27 cellular contexts compared by ENCODE assay signal in genomic region chr6:112215901-112216300, GRCh38. TPM values are rescaled to one million over a fixed set of nuclear protein-coding genes. Genes with fewer than 3 reads are reported as not detected.
DNase-seq lines count a peak whose midpoint lies in the region; ATAC-seq, FAIRE-seq and TF ChIP-seq lines count a peak whose summit lies in the region.
"Had no signal": no experiment of that assay in that cellular context is flagged by ENCODE, and none has a peak within 500 bp of the region (broad histone marks: within the 10 kb centered on the region; RNA-seq: fewer than 3 reads in every experiment).

No MANE protein-coding gene starts in this region.

- no peak overlapping the region for H2AK9ac ChIP-seq in IMR-90 (replicated peaks; ENCODE audit: low read depth, low read length, poor library complexity)

- no peak overlapping the region for H3K56ac ChIP-seq in IMR-90 (ENCODE audit: extremely low read depth, insufficient read depth, low read length)

- H4K20me1 ChIP-seq in IMR-90 (ENCODE audit: insufficient read depth, low read length) (no peaks in the 10 kb centered on the region), astrocyte (ENCODE audit: insufficient read depth, low read length) (no peaks in the 10 kb centered on the region)

- TF ChIP-seq CTCF in IMR-90 (conservative IDR thresholded peaks at IDR 0.05; ENCODE audit: low read depth, low read length) (no peak), astrocyte (IDR thresholded peaks at IDR 0.05; ENCODE audit: insufficient read depth, low read depth, low read length) (no peak)

- H3K4ac ChIP-seq in IMR-90 (ENCODE audit: low read depth, low read length) (0 out of 2 replicates have a peak overlapping the region, but pooled peaks have one; percentile 58), trophoblast cell (ENCODE audit: low read depth, low read length) (no peak overlapping the region)

- H2BK120ac ChIP-seq in IMR-90 (ENCODE audit: low read depth, low read length) (0 out of 2 replicates have a peak overlapping the region, but pooled peaks have one; percentile 3), trophoblast cell (ENCODE audit: insufficient read depth, low read length, poor library complexity) (no peak overlapping the region)

- peak overlapping the region; percentile 36 for H2AK5ac ChIP-seq in IMR-90 (ENCODE audit: low read depth, low read length)
- H2AK5ac ChIP-seq in trophoblast cell (ENCODE audit: low read length), result no peak overlapping the region

- no peak for TF ChIP-seq POLR2A in IMR-90 (IDR thresholded peaks at IDR 0.05; ENCODE audit: low read depth, low read length)

- BruUV-seq in IMR-90 (replicated peaks; lab: Mats Ljungman, UMichigan), result no TSS peak

- no peak overlapping the region for H4K12ac ChIP-seq in trophoblast cell (ENCODE audit: low read depth, low read length)

- H3K9me3 ChIP-seq in IMR-90 (ENCODE audit: control insufficient read depth, insufficient read depth, low read length), result no peaks in the 10 kb centered on the region
- H3K9me3 ChIP-seq in astrocyte (ENCODE audit: insufficient read depth, low read depth, low read length), result no peaks in the 10 kb centered on the region
- no peaks in the 10 kb centered on the region for H3K9me3 ChIP-seq in trophoblast cell (ENCODE audit: insufficient read depth, low read depth, low read length)
- H3K9me3 ChIP-seq: pancreas, thoracic aorta had no signal

- H3K27me3 Mint-ChIP-seq in astrocyte (ENCODE audit: low read depth, unreplicated experiment), result no peaks in the 10 kb centered on the region

- peaks cover 13% of the 10 kb centered on the region for H3K4me1 Mint-ChIP-seq in astrocyte (ENCODE audit: low read depth, unreplicated experiment)
- H3K4me1 Mint-ChIP-seq: activated naive CD4-positive, alpha-beta T cell treated with anti-CD3 and anti-CD28 coated beads, Interleukin-2, amount 10 ng/mL, durations not matched to agents 7 days and 5 days; activated T-helper 17 cell treated with anti-CD3 and anti-CD28 coated beads, Interleukin-2, amount 50 U/mL, for 72 hours had no signal

- peak overlapping the region; percentile 17; the same call in 1 of the 3 replicates for H2BK15ac ChIP-seq in IMR-90 (ENCODE audit: low read depth, low read length)

- peak overlapping the region in 1 of 2 experiments; percentile 44; a peak in 1 of 4 replicates for H4K8ac ChIP-seq in IMR-90 (ENCODE audit: low read depth in 2 of 2, low read length in 2 of 2)
- H4K8ac ChIP-seq in trophoblast cell (ENCODE audit: low read depth, low read length), result no peak overlapping the region

- peak overlapping the region; percentile 59 for H2BK12ac ChIP-seq in trophoblast cell (ENCODE audit: low read length)

- H4K91ac ChIP-seq in IMR-90 (ENCODE audit: insufficient read depth, low read depth, low read length) (peak overlapping the region; percentile 2; the same call in 1 of the 2 replicates), trophoblast cell (ENCODE audit: low read depth, low read length) (no peak overlapping the region)

- H3K4me3 ChIP-seq in IMR-90 (ENCODE audit: insufficient read depth, low read depth, low read length) (no peak overlapping the region), astrocyte (ENCODE audit: insufficient read depth, low read depth, low read length) (no peak overlapping the region), trophoblast cell (ENCODE audit: low read depth, low read length) (no peak overlapping the region)
- H3K4me3 ChIP-seq: hepatocyte, pancreas, thoracic aorta had no signal

- intact Hi-C loops in IMR-90 (cut with micrococcal nuclease), result loop anchor here (5.0 kb wide), 1 partner anchor 36 kb away; the partner anchor contains the start of gene LAMA4

- H3K9me3 Mint-ChIP-seq in astrocyte (ENCODE audit: unreplicated experiment), result no peaks in the 10 kb centered on the region
- H3K9me3 Mint-ChIP-seq: activated naive CD4-positive, alpha-beta T cell treated with anti-CD3 and anti-CD28 coated beads, Interleukin-2, amount 10 ng/mL, durations not matched to agents 7 days and 5 days; activated T-helper 17 cell treated with anti-CD3 and anti-CD28 coated beads, Interleukin-2, amount 50 U/mL, for 72 hours had no signal

- no peak overlapping the region for H3K27ac Mint-ChIP-seq in astrocyte (ENCODE audit: unreplicated experiment)
- H3K27ac Mint-ChIP-seq: activated naive CD4-positive, alpha-beta T cell treated with anti-CD3 and anti-CD28 coated beads, Interleukin-2, amount 10 ng/mL, durations not matched to agents 7 days and 5 days; activated T-helper 17 cell treated with anti-CD3 and anti-CD28 coated beads, Interleukin-2, amount 50 U/mL, for 72 hours had no signal

- POLR2A ChIA-PET in IMR-90 (lab: Charles Lee; ENCODE audit: unreplicated experiment), result no interaction called here

- no CpG with 5 or more reads among the region's 6 CpGs for WGBS in IMR-90 (ENCODE audit: extremely low coverage in 2 of 2, insufficient read length in 1 of 2), 2 experiments
- no CpG with 5 or more reads among the region's 6 CpGs for WGBS in trophoblast cell (ENCODE audit: extremely low coverage, insufficient coverage, insufficient read length)

- H3K79me1 ChIP-seq in IMR-90 (ENCODE audit: low read depth in 1 of 2, low read length in 2 of 2), result no peaks in the 10 kb centered on the region; a peak in 1 of 4 replicates
- peaks cover 5% of the 10 kb centered on the region for H3K79me1 ChIP-seq in trophoblast cell (ENCODE audit: low read length)

- H3K23ac ChIP-seq in IMR-90 (ENCODE audit: low read depth, low read length) (0 out of 2 replicates have a peak overlapping the region, but pooled peaks have one; percentile 1), trophoblast cell (ENCODE audit: low read length) (no peak overlapping the region)

- peak overlapping the region; percentile 46; the same call in 1 of the 2 replicates for H4K5ac ChIP-seq in IMR-90 (ENCODE audit: low read depth, low read length)

- H3K9me1 ChIP-seq in IMR-90 (ENCODE audit: insufficient read depth, low read length), result peaks cover 3% of the 10 kb centered on the region

- H3K9ac ChIP-seq in IMR-90 (ENCODE audit: low read depth, low read length), result no peak overlapping the region
- H3K9ac ChIP-seq in astrocyte (ENCODE audit: low read length), result no peak overlapping the region
- H3K9ac ChIP-seq in trophoblast cell (ENCODE audit: low read length), result no peak overlapping the region

- H3K36me3 ChIP-seq in IMR-90 (ENCODE audit: control insufficient read depth, insufficient read depth, low read length) (peaks cover 14% of the 10 kb centered on the region), astrocyte (ENCODE audit: insufficient read depth, low read length) (no peaks in the 10 kb centered on the region), trophoblast cell (ENCODE audit: control insufficient read depth in 1 of 2, insufficient read depth in 2 of 2, low read length in 2 of 2) (no peaks in the 10 kb centered on the region)
- H3K36me3 ChIP-seq: pancreas, thoracic aorta had no signal

- in situ Hi-C loops in IMR-90 (cut with MboI; ENCODE audit: low sequenced_read_pairs), result no loop called here

- H3K27me3 ChIP-seq in IMR-90 (ENCODE audit: control insufficient read depth, insufficient read depth, low read length) (no peaks in the 10 kb centered on the region), astrocyte (ENCODE audit: insufficient read depth, low read length) (no peaks in the 10 kb centered on the region), trophoblast cell (ENCODE audit: insufficient read depth, low read length) (no peaks in the 10 kb centered on the region)
- H3K27me3 ChIP-seq: hepatocyte, pancreas had no signal

- H3K14ac ChIP-seq in IMR-90 (replicated peaks; ENCODE audit: low read depth, low read length) (no peak overlapping the region), trophoblast cell (ENCODE audit: low read length) (no peak overlapping the region)

- peaks cover 4% of the 10 kb centered on the region for H3K79me2 ChIP-seq in astrocyte (ENCODE audit: insufficient read depth, low read length)
- no peaks in the 10 kb centered on the region for H3K79me2 ChIP-seq in trophoblast cell (ENCODE audit: control insufficient read depth, insufficient read depth, low read length, poor library complexity)
- H3K79me2 ChIP-seq: hepatocyte had no signal

- no peak for TF ChIP-seq RAD21 in IMR-90 (IDR thresholded peaks at IDR 0.05; ENCODE audit: low read length)

- no peak for ATAC-seq in IMR-90 (ENCODE audit: low read depth)
- ATAC-seq in HG02798 (IDR thresholded peaks at IDR 0.05; ENCODE audit: poor library complexity, unreplicated experiment), result no peak
- ATAC-seq: activated T-helper 17 cell treated with anti-CD3 and anti-CD28 coated beads, Interleukin-2, amount 50 U/mL, for 72 hours; stimulated activated naive CD8-positive, alpha-beta T cell treated with anti-CD3 and anti-CD28 coated beads, Interleukin-15, Interleukin-2, amounts not matched to agents 100 U/mL and 50 U/mL, for 24 hours had no signal

- dilution Hi-C loops in IMR-90 (cut with HindIII; ENCODE audit: low sequenced_read_pairs, unreplicated experiment), result no loop called here

- H2BK5ac ChIP-seq in IMR-90 (ENCODE audit: low read depth, low read length, poor library complexity, severe bottlenecking) (peak overlapping the region; percentile 46), trophoblast cell (ENCODE audit: low read depth, low read length, poor library complexity) (no peak overlapping the region)

- DNase-seq in DMS 273 (lab: John Stamatoyannopoulos, UW; ENCODE audit: unreplicated experiment) (peak; percentile 77), IMR-90 (peak; percentile 41), astrocyte (ENCODE audit: low read depth) (no peak), trophoblast cell (no peak), GOT3 (lab: John Stamatoyannopoulos, UW) (no peak), SW480 (ENCODE audit: low spot score) (no peak)
- DNase-seq: activated CD4-positive, alpha-beta T cell treated with anti-CD3 and anti-CD28 coated beads for 48 hours; activated naive CD4-positive, alpha-beta T cell treated with anti-CD3 and anti-CD28 coated beads, Interleukin-2, amount 10 ng/mL, durations not matched to agents 7 days and 5 days; amniotic stem cell; DMS79 treated with DMSO at 0.1 percent for 48 hours; GDM1; KBM-7; NCI-H1105 treated with DMSO at 0.1 percent for 48 hours; NCI-H2029; nephron progenitor cell; pancreas; retina; Right ventricle myocardium superior; stimulated activated CD4-positive, alpha-beta T cell treated with anti-CD3 and anti-CD28 coated beads, Interleukin-1b, Interleukin-23, amount 100 ng/mL, for 48 hours; stimulated activated naive CD8-positive, alpha-beta T cell treated with anti-CD3 and anti-CD28 coated beads, Interleukin-15, Interleukin-2, amounts not matched to agents 100 U/mL and 50 U/mL, for 24 hours; T1000 had no signal

- H3K18ac ChIP-seq in IMR-90 (ENCODE audit: low read depth, low read length) (peak overlapping the region; percentile 88), trophoblast cell (ENCODE audit: low read length) (no peak overlapping the region)

- FAIRE-seq in astrocyte (lab: Jason Lieb, UNC), result no peak
- FAIRE-seq: frontal cortex, HTR-8/SVneo, pancreas had no signal

- no peaks in the 10 kb centered on the region for H3K36me3 Mint-ChIP-seq in astrocyte (ENCODE audit: low read depth, unreplicated experiment)
- H3K36me3 Mint-ChIP-seq: activated naive CD4-positive, alpha-beta T cell treated with anti-CD3 and anti-CD28 coated beads, Interleukin-2, amount 10 ng/mL, durations not matched to agents 7 days and 5 days had no signal

- H3K4me2 ChIP-seq in IMR-90 (ENCODE audit: low read depth, low read length), result no peak overlapping the region; the same call in 1 of the 2 replicates
- H3K4me2 ChIP-seq in astrocyte (ENCODE audit: low read length), result no peak overlapping the region
- H3K4me2 ChIP-seq in trophoblast cell (ENCODE audit: low read length), result no peak overlapping the region

- H2AFZ ChIP-seq in IMR-90 (replicated peaks; ENCODE audit: low read length, poor library complexity) (no peak overlapping the region), astrocyte (ENCODE audit: low read depth, low read length) (no peak overlapping the region), trophoblast cell (ENCODE audit: insufficient read depth, low read length, poor library complexity) (no peak overlapping the region)
- H2AFZ ChIP-seq: hepatocyte had no signal

- H3K4me3 Mint-ChIP-seq in astrocyte (ENCODE audit: unreplicated experiment), result no peak overlapping the region
- H3K4me3 Mint-ChIP-seq: activated naive CD4-positive, alpha-beta T cell treated with anti-CD3 and anti-CD28 coated beads, Interleukin-2, amount 10 ng/mL, durations not matched to agents 7 days and 5 days; activated T-helper 17 cell treated with anti-CD3 and anti-CD28 coated beads, Interleukin-2, amount 50 U/mL, for 72 hours; nephron progenitor cell had no signal

- H3K27ac ChIP-seq in IMR-90 (ENCODE audit: insufficient read depth, low read length) (peak overlapping the region; percentile 62; the same call in 1 of the 2 replicates), astrocyte (ENCODE audit: low read depth, low read length) (peak overlapping the region; percentile 11), trophoblast cell (ENCODE audit: low read depth, low read length) (no peak overlapping the region)
- H3K27ac ChIP-seq: pancreas, thoracic aorta had no signal

- peaks cover 20% of the 10 kb centered on the region for H3K4me1 ChIP-seq in IMR-90 (ENCODE audit: control insufficient read depth, insufficient read depth, low read length)
- H3K4me1 ChIP-seq in astrocyte (ENCODE audit: insufficient read depth, low read length), result peaks cover 32% of the 10 kb centered on the region
- H3K4me1 ChIP-seq in trophoblast cell (ENCODE audit: control insufficient read depth in 1 of 2, insufficient read depth in 2 of 2, low read length in 2 of 2), result peaks cover 6% of the 10 kb centered on the region in 2 experiments
- H3K4me1 ChIP-seq: pancreas had no signal

- CTCF ChIA-PET in IMR-90 (lab: Yijun Ruan, JAX), result no interaction called here

- H2BK20ac ChIP-seq in IMR-90 (ENCODE audit: low read depth, low read length), result peak overlapping the region; percentile 27; the same call in 1 of the 2 replicates

RNA-seq across cellular contexts. Expression of gene LAMA4, which starts 38.5 kb away (rescaled TPM):
- total RNA-seq in IMR-90 (2012; rRNA removed) (29.7 and 35.8 TPM in 2 replicates), astrocyte (2.0 and 5.0 TPM in 2 replicates)
- polyA plus RNA-seq in IMR-90 (2012; rRNA removed), result 28.9 and 33.9 TPM in 2 replicates
- polyA plus RNA-seq in IMR-90 (2012; cell fraction: cytosol; rRNA removed), result 51.0 and 61.1 TPM in 2 replicates
- polyA plus RNA-seq in IMR-90 (2012; cell fraction: nucleus; rRNA removed; ENCODE audit: low replicate concordance), result 36.2 and 63.2 TPM in 2 replicates
- polyA plus RNA-seq in trophoblast cell (2013), result 0.37 and 0.38 TPM in 2 replicates
- total RNA-seq: activated T-helper 17 cell treated with anti-CD3 and anti-CD28 coated beads, Interleukin-2, amount 50 U/mL, for 72 hours had no signal

Comparison
In these comparisons a context has a peak if more than half of its experiments do, and no peak if none do; other contexts are left out.
1. DNase-seq: peak in DMS 273 (single experiment) and IMR-90 (single experiment); none in astrocyte (single experiment), trophoblast cell (0 of 2), GOT3 (single experiment) and SW480 (single experiment).